In the genomic region with DNA sequence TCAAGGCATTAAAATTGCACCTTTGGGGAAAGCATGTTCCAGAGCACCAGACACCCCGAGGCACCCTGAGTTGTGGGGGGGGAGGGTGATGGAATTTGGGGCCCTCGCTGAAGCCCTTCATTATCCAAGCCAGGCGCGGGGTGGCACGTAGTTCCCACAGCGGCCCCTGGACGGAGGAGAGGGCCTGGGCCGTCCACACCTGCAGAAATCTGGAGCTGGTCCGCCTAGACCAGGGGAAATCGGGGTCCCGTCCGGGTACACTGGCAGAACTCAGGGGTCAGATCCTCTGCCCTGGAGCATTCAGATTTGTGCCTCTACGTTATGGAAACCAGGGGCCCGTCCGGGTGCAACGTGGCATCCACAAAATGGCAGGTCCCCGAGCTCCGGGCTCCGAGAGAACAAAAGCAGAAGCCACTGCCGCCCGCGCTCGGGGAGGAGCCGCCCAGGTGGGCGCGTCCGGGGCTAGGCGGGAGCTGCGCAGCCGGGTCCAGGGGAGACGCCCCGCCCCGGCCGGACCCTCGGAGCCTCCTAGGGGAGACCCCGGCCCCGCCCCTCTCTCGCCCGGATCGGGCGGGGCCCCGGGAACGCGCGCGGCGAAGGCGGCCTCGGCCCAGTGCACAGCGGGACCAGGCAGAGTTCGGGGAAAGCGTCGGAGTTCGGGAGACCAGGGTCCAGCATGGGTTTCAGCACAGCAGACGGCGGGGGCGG, we compare ENCODE assay signal across 8 cellular contexts. TPM values are rescaled to one million over a fixed set of nuclear protein-coding genes. Genes with fewer than 3 reads are reported as not detected.
DNase-seq lines count a peak whose midpoint lies in the region; ATAC-seq, FAIRE-seq and TF ChIP-seq lines count a peak whose summit lies in the region.

A gene with protein sequence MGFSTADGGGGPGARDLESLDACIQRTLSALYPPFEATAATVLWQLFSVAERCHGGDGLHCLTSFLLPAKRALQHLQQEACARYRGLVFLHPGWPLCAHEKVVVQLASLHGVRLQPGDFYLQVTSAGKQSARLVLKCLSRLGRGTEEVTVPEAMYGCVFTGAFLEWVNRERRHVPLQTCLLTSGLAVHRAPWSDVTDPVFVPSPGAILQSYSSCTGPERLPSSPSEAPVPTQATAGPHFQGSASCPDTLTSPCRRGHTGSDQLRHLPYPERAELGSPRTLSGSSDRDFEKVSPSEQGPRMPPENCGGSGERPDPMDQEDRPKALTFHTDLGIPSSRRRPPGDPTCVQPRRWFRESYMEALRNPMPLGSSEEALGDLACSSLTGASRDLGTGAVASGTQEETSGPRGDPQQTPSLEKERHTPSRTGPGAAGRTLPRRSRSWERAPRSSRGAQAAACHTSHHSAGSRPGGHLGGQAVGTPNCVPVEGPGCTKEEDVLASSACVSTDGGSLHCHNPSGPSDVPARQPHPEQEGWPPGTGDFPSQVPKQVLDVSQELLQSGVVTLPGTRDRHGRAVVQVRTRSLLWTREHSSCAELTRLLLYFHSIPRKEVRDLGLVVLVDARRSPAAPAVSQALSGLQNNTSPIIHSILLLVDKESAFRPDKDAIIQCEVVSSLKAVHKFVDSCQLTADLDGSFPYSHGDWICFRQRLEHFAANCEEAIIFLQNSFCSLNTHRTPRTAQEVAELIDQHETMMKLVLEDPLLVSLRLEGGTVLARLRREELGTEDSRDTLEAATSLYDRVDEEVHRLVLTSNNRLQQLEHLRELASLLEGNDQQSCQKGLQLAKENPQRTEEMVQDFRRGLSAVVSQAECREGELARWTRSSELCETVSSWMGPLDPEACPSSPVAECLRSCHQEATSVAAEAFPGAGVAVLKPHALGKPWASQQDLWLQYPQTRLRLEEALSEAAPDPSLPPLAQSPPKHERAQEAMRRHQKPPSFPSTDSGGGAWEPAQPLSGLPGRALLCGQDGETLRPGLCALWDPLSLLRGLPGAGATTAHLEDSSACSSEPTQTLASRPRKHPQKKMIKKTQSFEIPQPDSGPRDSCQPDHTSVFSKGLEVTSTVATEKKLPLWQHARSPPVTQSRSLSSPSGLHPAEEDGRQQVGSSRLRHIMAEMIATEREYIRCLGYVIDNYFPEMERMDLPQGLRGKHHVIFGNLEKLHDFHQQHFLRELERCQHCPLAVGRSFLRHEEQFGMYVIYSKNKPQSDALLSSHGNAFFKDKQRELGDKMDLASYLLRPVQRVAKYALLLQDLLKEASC (N-terminal part only) (plus strand): TSS at position 613 of the 708 bp plus-strand sequence. CDS start 64 bp downstream, at position 677.

- no peak within 1 kb of the TSS for H2AFZ ChIP-seq in GM23248

- no peaks in the 10 kb centered on the region for H3K79me2 ChIP-seq in GM23248 (ENCODE audit: insufficient read depth)

- DNase-seq in GM23248 (peak; percentile 26), NCI-H2107 treated with DMSO at 0.1 percent for 48 hours (lab: John Stamatoyannopoulos, UW; ENCODE audit: unreplicated experiment) (peak; percentile 82), cerebellar cortex (ENCODE audit: low spot score) (peak; percentile 6), omental fat pad (ENCODE audit: low spot score) (no peak), GM12892 (ENCODE audit: insufficient read length) (no peak), HCEC 1CT (no peak), globus pallidus (ENCODE audit: low spot score) (no peak), D721Med (ENCODE audit: insufficient read length, low spot score) (no peak)

- no peaks in the 10 kb centered on the region for H3K36me3 ChIP-seq in GM23248 (ENCODE audit: low read depth)

- in situ Hi-C loops in GM23248 (cut with MboI): no loop called here

- FAIRE-seq in GM12892 (lab: Jason Lieb, UNC): no peak
- no peak for FAIRE-seq in D721Med (lab: Jason Lieb, UNC)

- TF ChIP-seq POLR2A in GM12892 (IDR thresholded peaks at IDR 0.05; ENCODE audit: low read depth, low read length): no peak

- H3K27me3 ChIP-seq in GM23248 (replicated peaks; ENCODE audit: insufficient read depth): peaks cover 87% of the 10 kb centered on the region

- TF ChIP-seq CTCF in omental fat pad (IDR thresholded peaks at IDR 0.05) (no peak), D721Med (IDR thresholded peaks at IDR 0.05; ENCODE audit: insufficient read depth, missing control alignments) (no peak)

- 16 to 29% methylated on average over 23 to 50 of the region's 57 CpGs for WGBS in GM23248 (ENCODE audit: low coverage in 1 of 2, low lambda C conversion rate in 2 of 2, missing lambda C conversion rate in 2 of 2), 2 experiments

- no peak within 1 kb of the TSS for H3K9ac ChIP-seq in GM23248

- H3K4me2 ChIP-seq in GM23248 (ENCODE audit: unreplicated experiment): no peak within 1 kb of the TSS

- no peaks in the 10 kb centered on the region for H4K20me1 ChIP-seq in GM23248 (ENCODE audit: insufficient read depth)

- H3K27ac ChIP-seq in GM23248: no peak within 1 kb of the TSS

- H3K4me1 ChIP-seq in GM23248 (ENCODE audit: insufficient read depth): no peaks in the 10 kb centered on the region

- H3K9me3 ChIP-seq in GM23248 (ENCODE audit: low read depth): no peaks in the 10 kb centered on the region

- H3K9me2 ChIP-seq in GM23248 (ENCODE audit: insufficient read depth): no peaks in the 10 kb centered on the region

- peak; percentile 34 for ATAC-seq in omental fat pad (ENCODE audit: low FRiP score)

- H3F3A ChIP-seq in GM23248 (ENCODE audit: insufficient read depth): no peaks in the 10 kb centered on the region

- peak within 1 kb of the TSS; percentile 36; the same call in 1 of the 2 replicates for H3K4me3 ChIP-seq in GM23248

RNA-seq across cellular contexts. Expression of the gene that starts here (rescaled TPM):
- not detected in 2 replicates for total RNA-seq in GM23248 (2014; rRNA removed; shearing (Covaris generic))
- not detected in 2 replicates for polyA plus RNA-seq in GM23248 (2016; fragmentation: Nextera tagmentation; extraction: Ambion mirVana)
- under 1 TPM in 3 of 4 donors, not detected in 1; 0.44 to 0.65 (median 0.60) TPM for total RNA-seq in omental fat pad
- polyA plus RNA-seq in GM12892 (2012; ENCODE audit: missing spikeins): not detected

Comparison
In these comparisons a context has a peak if more than half of its experiments do, and no peak if none do; other contexts are left out.
1. Peak in DNase-seq and H3K4me3 ChIP-seq in GM23248; RNA of the gene not detected or under 1 TPM.
2. Peak in ATAC-seq in omental fat pad; RNA of the gene not detected or under 1 TPM.
3. DNase-seq: peak in NCI-H2107 treated with DMSO at 0.1 percent for 48 hours (single experiment) and cerebellar cortex (single experiment); none in omental fat pad (single experiment), GM12892 (single experiment), HCEC 1CT (single experiment), globus pallidus (single experiment) and D721Med (single experiment).